ENCODE assay signal across 1 cellular context in genomic region chr6:81939774-81940165, GRCh38.
TF ChIP-seq lines count a peak whose summit lies in the region.

No MANE protein-coding gene starts in this region.

TF ChIP-seq in HCT116, 20 proteins besides CTCF, POLR2A, EP300 and RAD21 (continued from another document):
- no peak for TF ChIP-seq REST (IDR thresholded peaks at IDR 0.05; ENCODE audit: low read depth)
- no peak for TF ChIP-seq SP1 (IDR thresholded peaks at IDR 0.05; ENCODE audit: low read depth)
- no peak for TF ChIP-seq YY1 (IDR thresholded peaks at IDR 0.05; ENCODE audit: extremely low read depth, insufficient replicate concordance, low read depth, low read length)
- no peak for TF ChIP-seq MAX (IDR thresholded peaks at IDR 0.05)
- TF ChIP-seq ZBTB33 (IDR thresholded peaks at IDR 0.05; ENCODE audit: extremely low read depth, insufficient replicate concordance, low read length) = no peak
